ENCODE assay signal across 15 cellular contexts in the genomic region with DNA sequence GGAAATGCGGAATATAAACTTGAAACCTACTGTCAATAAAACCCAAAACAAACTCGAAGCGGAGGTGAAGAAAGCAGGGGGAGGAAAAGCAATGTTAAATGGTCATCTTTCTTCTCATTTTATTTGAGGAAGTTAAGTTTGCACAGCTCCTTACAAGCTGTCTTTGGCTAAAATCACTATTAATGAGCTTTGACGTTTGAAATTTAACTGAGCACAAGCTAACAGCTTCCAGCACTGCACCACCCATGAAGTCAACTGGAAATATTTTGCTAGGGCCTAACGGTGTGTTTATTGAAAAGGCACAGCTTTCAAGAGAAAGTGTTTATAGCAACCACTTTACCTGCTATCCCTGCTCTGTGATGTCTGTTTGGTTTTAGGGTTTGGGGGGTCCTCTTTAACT.
A peak's percentile ranks its signal among the peaks of the same experiment; 100 is the strongest.
DNase-seq lines count a peak whose midpoint lies in the region; TF ChIP-seq lines count a peak whose summit lies in the region.
"Had no signal": no experiment of that assay in that cellular context is flagged by ENCODE, and none has a peak within 500 bp of the region (broad histone marks: within the 10 kb centered on the region; RNA-seq: fewer than 3 reads in every experiment).

No MANE protein-coding gene starts in this region.

- H3K4me3 Mint-ChIP-seq in type B pancreatic cell, result peak overlapping the region; percentile 4
- H3K4me3 Mint-ChIP-seq in activated T-helper 1 cell treated with anti-CD3 and anti-CD28 coated beads, Interleukin-12 subunit alpha, Interleukin-12 subunit beta, Interleukin-2, Interleukin-4 antibody, amounts not matched to agents 30 ng/mL and 10 ng/mL and 1 ng/mL, durations not matched to agents 14 hours and 24 hours and 36 hours, result no peak overlapping the region

- H3K27ac Mint-ChIP-seq in type B pancreatic cell, result peak overlapping the region; percentile 6
- no peak overlapping the region for H3K27ac Mint-ChIP-seq in activated T-helper 1 cell treated with anti-CD3 and anti-CD28 coated beads, Interleukin-12 subunit alpha, Interleukin-12 subunit beta, Interleukin-2, Interleukin-4 antibody, amounts not matched to agents 30 ng/mL and 10 ng/mL and 1 ng/mL, durations not matched to agents 14 hours and 24 hours and 36 hours

- no peak overlapping the region for H4K5ac ChIP-seq in mesendoderm (ENCODE audit: low read length)

- WGBS in mesendoderm (ENCODE audit: extremely low coverage, insufficient coverage, low lambda C conversion rate), result no CpG with 5 or more reads among the region's 5 CpGs

- H3K4me3 ChIP-seq in mesendoderm (ENCODE audit: low read length) (no peak overlapping the region), A673 (ENCODE audit: low read depth, low read length, poor library complexity, severe bottlenecking) (no peak overlapping the region)

- H4K8ac ChIP-seq in mesendoderm (ENCODE audit: low read depth, low read length), result peak overlapping the region; percentile 39

- intact Hi-C loops in activated T-helper 1 cell treated with anti-CD3 and anti-CD28 coated beads, Interleukin-12 subunit alpha, Interleukin-12 subunit beta, Interleukin-2, Interleukin-4 antibody, amounts not matched to agents 30 ng/mL and 10 ng/mL and 1 ng/mL, durations not matched to agents 14 hours and 24 hours and 36 hours (cut with micrococcal nuclease), result no loop called here
- intact Hi-C loops in A673 (cut with micrococcal nuclease; ENCODE audit: unreplicated experiment), result no loop called here

- no peak overlapping the region for H2BK5ac ChIP-seq in mesendoderm (ENCODE audit: low read length)

- H3K18ac ChIP-seq in mesendoderm (ENCODE audit: low read length), result no peak overlapping the region

- H3K27me3 ChIP-seq in mesendoderm (ENCODE audit: insufficient read depth, low read length, poor library complexity) (no peaks in the 10 kb centered on the region), A673 (replicated peaks; ENCODE audit: insufficient read depth, low read depth, low read length, poor library complexity) (no peaks in the 10 kb centered on the region)

- no peak overlapping the region for H2BK120ac ChIP-seq in mesendoderm (ENCODE audit: low read depth, low read length)

- H3K27me3 Mint-ChIP-seq in type B pancreatic cell, result no peaks in the 10 kb centered on the region
- no peaks in the 10 kb centered on the region for H3K27me3 Mint-ChIP-seq in activated T-helper 1 cell treated with anti-CD3 and anti-CD28 coated beads, Interleukin-12 subunit alpha, Interleukin-12 subunit beta, Interleukin-2, Interleukin-4 antibody, amounts not matched to agents 30 ng/mL and 10 ng/mL and 1 ng/mL, durations not matched to agents 14 hours and 24 hours and 36 hours (ENCODE audit: insufficient read depth)

- no peak overlapping the region for H3K23ac ChIP-seq in mesendoderm (ENCODE audit: low read length)

- TF ChIP-seq CTCF in type B pancreatic cell (conservative IDR thresholded peaks at IDR 0.05), result no peak
- no peak for TF ChIP-seq CTCF in A673 (conservative IDR thresholded peaks at IDR 0.05; ENCODE audit: low read depth, low read length)

- no peaks in the 10 kb centered on the region for H3K36me3 Mint-ChIP-seq in type B pancreatic cell
- H3K36me3 Mint-ChIP-seq in activated T-helper 1 cell treated with anti-CD3 and anti-CD28 coated beads, Interleukin-12 subunit alpha, Interleukin-12 subunit beta, Interleukin-2, Interleukin-4 antibody, amounts not matched to agents 30 ng/mL and 10 ng/mL and 1 ng/mL, durations not matched to agents 14 hours and 24 hours and 36 hours (ENCODE audit: low read depth), result no peaks in the 10 kb centered on the region

- no peaks in the 10 kb centered on the region for H3K79me2 ChIP-seq in mesendoderm (ENCODE audit: control insufficient read depth, insufficient read depth, low read length)

- no peaks in the 10 kb centered on the region for H3K9me3 Mint-ChIP-seq in type B pancreatic cell
- no peaks in the 10 kb centered on the region for H3K9me3 Mint-ChIP-seq in activated T-helper 1 cell treated with anti-CD3 and anti-CD28 coated beads, Interleukin-12 subunit alpha, Interleukin-12 subunit beta, Interleukin-2, Interleukin-4 antibody, amounts not matched to agents 30 ng/mL and 10 ng/mL and 1 ng/mL, durations not matched to agents 14 hours and 24 hours and 36 hours

- no peak overlapping the region for H2AK5ac ChIP-seq in mesendoderm (ENCODE audit: low read length)

- H3K4me1 Mint-ChIP-seq in type B pancreatic cell (ENCODE audit: unreplicated experiment), result peaks cover 15% of the 10 kb centered on the region
- H3K4me1 Mint-ChIP-seq in activated T-helper 1 cell treated with anti-CD3 and anti-CD28 coated beads, Interleukin-12 subunit alpha, Interleukin-12 subunit beta, Interleukin-2, Interleukin-4 antibody, amounts not matched to agents 30 ng/mL and 10 ng/mL and 1 ng/mL, durations not matched to agents 14 hours and 24 hours and 36 hours (ENCODE audit: low read depth), result no peaks in the 10 kb centered on the region

- H3K27ac ChIP-seq in mesendoderm (ENCODE audit: low read depth, low read length), result no peak overlapping the region
- no peak overlapping the region for H3K27ac ChIP-seq in A673 (ENCODE audit: low read depth, low read length, poor library complexity, severe bottlenecking)

- H3K9ac ChIP-seq in mesendoderm (ENCODE audit: low read length), result no peak overlapping the region

- no TSS peak for BruUV-seq in A673 (replicated peaks; lab: Mats Ljungman, UMichigan)

- H3K4me2 ChIP-seq in mesendoderm (ENCODE audit: low read length), result no peak overlapping the region

- H3K36me3 ChIP-seq in mesendoderm (ENCODE audit: control insufficient read depth, insufficient read depth, low read length) (no peaks in the 10 kb centered on the region), A673 (ENCODE audit: insufficient read depth, low read length, poor library complexity, severe bottlenecking) (no peaks in the 10 kb centered on the region)

- CTCF ChIA-PET in A673 (lab: Charles Lee), result no interaction called here

- H3K56ac ChIP-seq in mesendoderm (ENCODE audit: low read length), result no peak overlapping the region

- H3K4me1 ChIP-seq in mesendoderm (ENCODE audit: control insufficient read depth, low read depth, low read length) (no peaks in the 10 kb centered on the region), A673 (ENCODE audit: insufficient read depth, low read length, poor library complexity, severe bottlenecking) (peaks cover 4% of the 10 kb centered on the region)
- H3K4me1 ChIP-seq: Caco-2 had no signal

- POLR2A ChIA-PET in A673 (lab: Charles Lee; ENCODE audit: low non-redundant PET), result no interaction called here

- no peak overlapping the region for H2BK15ac ChIP-seq in mesendoderm (replicated peaks; ENCODE audit: low read depth)

- DNase-seq in MV-4-11 (lab: John Stamatoyannopoulos, UW) (peak; percentile 31), SKM-1 treated with dmso at 0.1 percent for 144 hours (lab: John Stamatoyannopoulos, UW; ENCODE audit: unreplicated experiment) (peak; percentile 36), mesendoderm (no peak), type B pancreatic cell (ENCODE audit: extremely low spot score, unreplicated experiment) (no peak), COLO668 (lab: John Stamatoyannopoulos, UW; ENCODE audit: unreplicated experiment) (no peak), A673 (ENCODE audit: low spot score) (no peak)
- no peak for DNase-seq in activated T-helper 1 cell treated with anti-CD3 and anti-CD28 coated beads, Interleukin-12 subunit alpha, Interleukin-12 subunit beta, Interleukin-2, Interleukin-4 antibody, amounts not matched to agents 30 ng/mL and 10 ng/mL and 1 ng/mL, durations not matched to agents 14 hours and 24 hours and 36 hours (ENCODE audit: low spot score)
- DNase-seq: Caco-2, EL, HCEC 1CT, NCI-H1436 treated with DMSO at 0.1 percent for 48 hours, NCI-H2081 treated with DMSO at 0.1 percent for 48 hours, NCI-H2227 treated with DMSO at 0.1 percent for 48 hours, NCI-H524, Right ventricle myocardium superior had no signal

- H3K9me3 ChIP-seq in A673 (ENCODE audit: low read depth, low read length, poor library complexity, severe bottlenecking), result no peaks in the 10 kb centered on the region
- H3K9me3 ChIP-seq: Caco-2 had no signal

- H3K79me1 ChIP-seq in mesendoderm (ENCODE audit: low read length), result no peaks in the 10 kb centered on the region

- H3K4ac ChIP-seq in mesendoderm (ENCODE audit: low read depth, low read length), result no peak overlapping the region

Comparison
In these comparisons a context has a peak if more than half of its experiments do, and no peak if none do; other contexts are left out.
1. DNase-seq: peak in MV-4-11 (single experiment) and SKM-1 treated with dmso at 0.1 percent for 144 hours (single experiment); none in mesendoderm (single experiment), type B pancreatic cell (single experiment), COLO668 (single experiment), activated T-helper 1 cell treated with anti-CD3 and anti-CD28 coated beads, Interleukin-12 subunit alpha, Interleukin-12 subunit beta, Interleukin-2, Interleukin-4 antibody, amounts not matched to agents 30 ng/mL and 10 ng/mL and 1 ng/mL, durations not matched to agents 14 hours and 24 hours and 36 hours (single experiment) and A673 (single experiment).